Comparison of ENCODE assay signal across 9 cellular contexts in genomic region chr14:94770251-94770749, GRCh38. TPM values are rescaled to one million over a fixed set of nuclear protein-coding genes. Genes with fewer than 3 reads are reported as not detected.
DNase-seq lines count a peak whose midpoint lies in the region; ATAC-seq and TF ChIP-seq lines count a peak whose summit lies in the region.
"Had no signal": no experiment of that assay in that cellular context is flagged by ENCODE, and none has a peak within 500 bp of the region (broad histone marks: within the 10 kb centered on the region; RNA-seq: fewer than 3 reads in every experiment).

No MANE protein-coding gene starts in this region.

- no peak overlapping the region for H3K4me2 ChIP-seq in fibroblast of lung (ENCODE audit: extremely low read depth, insufficient read depth, low read length)

- no peak for TF ChIP-seq CTCF in Caco-2 (IDR thresholded peaks at IDR 0.05; ENCODE audit: insufficient read depth in 1 of 2, low read depth in 1 of 2, low read length in 1 of 2, severe bottlenecking in 1 of 2, unreplicated experiment in 1 of 2)
- no peak for TF ChIP-seq CTCF in Peyer's patch (IDR thresholded peaks at IDR 0.05)
- no peak for TF ChIP-seq CTCF in fibroblast of lung (conservative IDR thresholded peaks at IDR 0.05 in 1 of 2, IDR thresholded peaks at IDR 0.05 in 1 of 2; ENCODE audit: low read depth in 1 of 2, low read length in 2 of 2)
- TF ChIP-seq CTCF in psoas muscle (IDR thresholded peaks at IDR 0.05), result no peak

- BruUV-seq in Caco-2 (replicated peaks; lab: Mats Ljungman, UMichigan), result no TSS peak

- WGBS in psoas muscle, 3 donors, result 16 to 19% (median 16%) methylated on average over 17 to 18 of the region's 18 CpGs

- no peaks in the 10 kb centered on the region for H3K9me3 Mint-ChIP-seq in Caco-2 (ENCODE audit: unreplicated experiment)

- H3K4me1 ChIP-seq in Caco-2 (no peaks in the 10 kb centered on the region), Peyer's patch (peaks cover 0 to 33% (median 0%) of the 10 kb centered on the region in 4 donors), fibroblast of lung (ENCODE audit: control insufficient read depth, extremely low read depth, insufficient read depth, low read length) (no peaks in the 10 kb centered on the region), psoas muscle (peaks cover 6% of the 10 kb centered on the region)

- H3K27me3 ChIP-seq in Caco-2 (replicated peaks; ENCODE audit: control insufficient read depth, insufficient read depth, low read length) (peaks cover 2% of the 10 kb centered on the region), Peyer's patch (peaks cover 0 to 72% of the 10 kb centered on the region in 2 donors), fibroblast of lung (ENCODE audit: control insufficient read depth, insufficient read depth, low read length) (peaks cover 80% of the 10 kb centered on the region), psoas muscle (ENCODE audit: insufficient read depth in 3 of 3, low read length in 2 of 3) (peaks cover 2 to 95% (median 47%) of the 10 kb centered on the region in 3 donors)

- H4K20me1 ChIP-seq in fibroblast of lung (ENCODE audit: control insufficient read depth, extremely low read depth, insufficient read depth, low read length), result no peaks in the 10 kb centered on the region

- no peak overlapping the region for H3K9ac ChIP-seq in fibroblast of lung (ENCODE audit: insufficient read depth, low read length)

- peak overlapping the region; percentile 54 for H3K4me3 Mint-ChIP-seq in Caco-2 (ENCODE audit: unreplicated experiment)

- ATAC-seq in psoas muscle, result no peak
- no peak for ATAC-seq in GM21390 (IDR thresholded peaks at IDR 0.05; ENCODE audit: unreplicated experiment)

- POLR2A ChIA-PET in Caco-2 (lab: Charles Lee), result no interaction called here

- H3K4me1 Mint-ChIP-seq in Caco-2 (ENCODE audit: low read depth, unreplicated experiment), result no peaks in the 10 kb centered on the region

- H3K27ac ChIP-seq in Peyer's patch (no peak overlapping the region), fibroblast of lung (ENCODE audit: insufficient read depth, low read length) (no peak overlapping the region), psoas muscle (peak overlapping the region; percentile 41)

- H3K9me3 ChIP-seq in Caco-2 (no peaks in the 10 kb centered on the region), Peyer's patch (no peaks in the 10 kb centered on the region), fibroblast of lung (ENCODE audit: control insufficient read depth, insufficient read depth, low read depth, low read length) (no peaks in the 10 kb centered on the region), psoas muscle (no peaks in the 10 kb centered on the region)

- CTCF ChIA-PET in Caco-2 (lab: Charles Lee), result interaction anchor here (0.7 kb wide), 1 partner anchor 41 kb away, joined by 4 read pairs; no protein-coding TSS in a partner anchor

- no peak overlapping the region for H3K27ac Mint-ChIP-seq in Caco-2 (ENCODE audit: unreplicated experiment)

- H3K4me3 ChIP-seq in Caco-2 (ENCODE audit: low read depth, low read length) (peak overlapping the region; percentile 49), Peyer's patch (peak overlapping the region in 3 of 4 donors; percentile 34 to 56 (median 50)), fibroblast of lung (replicated peaks in 1 of 4; ENCODE audit: control extremely low read depth in 1 of 4, insufficient read depth in 1 of 4, low read depth in 3 of 4, low read length in 4 of 4) (peak overlapping the region in 3 of 4 experiments; percentile 16 to 50 (median 21)), psoas muscle (peak overlapping the region; percentile 66)

- TF ChIP-seq POLR2A in Peyer's patch (IDR thresholded peaks at IDR 0.05), result no peak

- H2AFZ ChIP-seq in fibroblast of lung (ENCODE audit: low read length), result no peak overlapping the region

- H3K27me3 Mint-ChIP-seq in Caco-2 (ENCODE audit: insufficient read depth, unreplicated experiment), result peaks cover 32% of the 10 kb centered on the region

- no peaks in the 10 kb centered on the region for H3K79me2 ChIP-seq in fibroblast of lung (ENCODE audit: control insufficient read depth, insufficient read depth, low read length)

- intact Hi-C loops in Caco-2 (cut with micrococcal nuclease; ENCODE audit: unreplicated experiment) (no loop called here), psoas muscle (cut with DNase I) (no loop called here)

- H3K36me3 ChIP-seq in Caco-2 (ENCODE audit: control insufficient read depth, insufficient read depth, low read length) (no peaks in the 10 kb centered on the region), Peyer's patch (no peaks in the 10 kb centered on the region), fibroblast of lung (ENCODE audit: control insufficient read depth, insufficient read depth, low read length) (no peaks in the 10 kb centered on the region), psoas muscle (ENCODE audit: insufficient read depth in 1 of 2, low read depth in 1 of 2) (no peaks in the 10 kb centered on the region)

- no peaks in the 10 kb centered on the region for H3K36me3 Mint-ChIP-seq in Caco-2 (ENCODE audit: insufficient read depth, unreplicated experiment)

- no peak for DNase-seq in Caco-2
- DNase-seq in Peyer's patch, result no peak
- peak in 1 of 2 donors; percentile 44 for DNase-seq in fibroblast of lung (ENCODE audit: low read depth in 2 of 2)
- no peak for DNase-seq in psoas muscle
- DNase-seq in LoVo (ENCODE audit: low spot score), result no peak
- DNase-seq in hepatic stellate cell (ENCODE audit: low spot score), result no peak
- no peak for DNase-seq in stimulated activated CD4-positive, alpha-beta T cell treated with anti-CD3 and anti-CD28 coated beads, Interleukin-12 subunit alpha, Interleukin-12 subunit beta, amount 100 ng/mL, for 4 hours
- DNase-seq: NCI-H2081 treated with DMSO at 0.1 percent for 48 hours had no signal

RNA-seq across cellular contexts. Expression of gene GSC, which starts 0.4 kb away (rescaled TPM):
- 0.26 TPM in 1 of 2 replicates, not detected in the other for total RNA-seq in Caco-2 (2022)
- total RNA-seq in Peyer's patch, result not detected
- total RNA-seq in fibroblast of lung, result 0.17 and 0.51 TPM in 2 replicates
- polyA plus RNA-seq in fibroblast of lung, result 0.05 TPM in 1 of 2 replicates, not detected in the other
- not detected in 2 replicates for polyA plus RNA-seq in fibroblast of lung (2012)
- polyA minus RNA-seq in fibroblast of lung (ENCODE audit: low replicate concordance), result not detected in 2 replicates
- total RNA-seq in psoas muscle, result under 1 TPM; 0.36 to 0.94 (median 0.62) TPM
- under 1 TPM; 0.34 to 0.51 (median 0.40) TPM for polyA plus RNA-seq in psoas muscle
